11 cellular contexts compared by ENCODE assay signal in the genomic region with DNA sequence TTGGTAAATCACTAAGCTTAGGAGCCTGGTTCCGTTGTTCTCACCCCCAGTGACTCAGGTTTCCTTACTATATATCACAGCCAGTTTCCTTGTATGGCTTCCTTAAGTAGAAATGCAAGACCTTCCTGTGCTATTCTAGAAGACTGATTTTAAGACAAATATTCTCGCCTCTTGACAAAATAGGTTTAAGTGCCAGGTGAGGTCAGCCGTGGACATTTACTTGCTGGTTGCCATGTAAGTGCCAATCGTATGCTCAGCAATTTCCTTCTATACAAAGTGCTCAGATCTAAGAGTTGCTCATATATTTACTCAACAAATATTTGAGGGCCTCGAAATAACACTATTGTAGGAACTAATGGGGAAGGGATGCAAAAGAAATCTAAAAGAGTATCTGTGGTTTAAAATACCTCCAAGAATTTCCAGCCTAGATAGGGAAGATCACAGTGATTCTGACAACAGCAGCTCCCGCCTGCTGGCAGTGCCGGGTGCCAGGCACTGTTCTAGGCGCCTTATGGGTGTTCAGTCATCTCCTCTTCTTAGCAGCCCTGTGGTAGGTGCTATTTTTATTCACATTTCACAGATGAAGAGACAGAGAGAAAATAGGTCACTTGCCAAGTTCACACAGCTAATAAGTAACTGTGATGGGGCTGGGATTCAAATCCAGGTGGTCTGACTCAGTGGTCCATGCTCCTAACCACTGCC.
DNase-seq lines count a peak whose midpoint lies in the region; ATAC-seq, FAIRE-seq and TF ChIP-seq lines count a peak whose summit lies in the region.
"Had no signal": no experiment of that assay in that cellular context is flagged by ENCODE, and none has a peak within 500 bp of the region (broad histone marks: within the 10 kb centered on the region; RNA-seq: fewer than 3 reads in every experiment).

No MANE protein-coding gene starts in this region.

- H3K4me3 ChIP-seq in GM12878 (no peak overlapping the region), mucosa of descending colon (no peak overlapping the region), right cardiac atrium (ENCODE audit: low read length) (no peak overlapping the region)

- no peaks in the 10 kb centered on the region for H3K9me3 ChIP-seq in GM12878 (replicated peaks; ENCODE audit: control insufficient read depth, insufficient read depth, low read length)
- no peaks in the 10 kb centered on the region for H3K9me3 ChIP-seq in mucosa of descending colon
- H3K9me3 ChIP-seq in right cardiac atrium (ENCODE audit: control insufficient read depth, low read length), result no peaks in the 10 kb centered on the region

- peak; percentile 43 for ATAC-seq in HG03342 (IDR thresholded peaks at IDR 0.05; ENCODE audit: unreplicated experiment)
- peak; percentile 61 for ATAC-seq in GM12878
- peak; percentile 82 for ATAC-seq in mucosa of descending colon
- no peak for ATAC-seq in HG03196 (IDR thresholded peaks at IDR 0.05; ENCODE audit: unreplicated experiment)
- no peak for ATAC-seq in right cardiac atrium
- ATAC-seq: CD8-positive, alpha-beta T cell had no signal

- TF ChIP-seq POLR2A in GM12878 (IDR thresholded peaks at IDR 0.05; ENCODE audit: low read depth, low read length), result no peak

- H3K27ac ChIP-seq in GM12878 (ENCODE audit: control insufficient read depth, insufficient read depth), result peak overlapping the region; percentile 53
- H3K27ac ChIP-seq in right cardiac atrium (ENCODE audit: low read length), result no peak overlapping the region

- no peak overlapping the region for H2AFZ ChIP-seq in GM12878 (ENCODE audit: control insufficient read depth, low read depth, low read length)

- H3K36me3 ChIP-seq in GM12878 (ENCODE audit: control insufficient read depth in 2 of 2, insufficient read depth in 2 of 2, low read length in 1 of 2) (no peaks in the 10 kb centered on the region), mucosa of descending colon (ENCODE audit: low read depth) (no peaks in the 10 kb centered on the region)

- intact Hi-C loops in GM12878 (cut with micrococcal nuclease; ENCODE audit: unreplicated experiment), result no loop called here
- intact Hi-C loops in mucosa of descending colon (cut with DNase I, micrococcal nuclease), result no loop called here
- intact Hi-C loops in right cardiac atrium (cut with DNase I), result no loop called here

- no peak for TF ChIP-seq CTCF in GM12878 (IDR thresholded peaks at IDR 0.05 in 2 of 3, conservative IDR thresholded peaks at IDR 0.05 in 1 of 3; ENCODE audit: control insufficient read depth in 2 of 3, extremely low read depth in 1 of 3, insufficient read depth in 1 of 3, low read depth in 3 of 3, low read length in 3 of 3)
- no peak for TF ChIP-seq CTCF in mucosa of descending colon (IDR thresholded peaks at IDR 0.05)

- H4K20me1 ChIP-seq in GM12878 (ENCODE audit: control insufficient read depth, insufficient read depth), result no peaks in the 10 kb centered on the region

- no peak for TF ChIP-seq RAD21 in GM12878 (IDR thresholded peaks at IDR 0.05; ENCODE audit: insufficient read depth, low read depth, low read length)

- DNase-seq in DMS53 treated with DMSO at 0.1 percent for 48 hours (lab: John Stamatoyannopoulos, UW; ENCODE audit: unreplicated experiment), result peak; percentile 6
- peak; percentile 27 for DNase-seq in GM12878 (ENCODE audit: low read depth, low spot score)
- no peak for DNase-seq in mucosa of descending colon
- no peak for DNase-seq in middle frontal gyrus (ENCODE audit: extremely low spot score, low spot score)
- no peak for DNase-seq in retina
- no peak for DNase-seq in right cardiac atrium
- DNase-seq: CD8-positive, alpha-beta T cell; T-helper 9 cell had no signal

- no peaks in the 10 kb centered on the region for H3K27me3 ChIP-seq in GM12878 (replicated peaks in 1 of 2; ENCODE audit: control insufficient read depth in 2 of 2, insufficient read depth in 2 of 2, low read length in 1 of 2)
- H3K27me3 ChIP-seq in right cardiac atrium (ENCODE audit: control insufficient read depth, insufficient read depth), result no peaks in the 10 kb centered on the region

- 78% methylated on average over 8 of the region's 8 CpGs for WGBS in GM12878 (ENCODE audit: insufficient coverage, insufficient replicate concordance, low lambda C conversion rate, missing lambda C conversion rate)
- WGBS in right cardiac atrium, result 63% methylated on average over 8 of the region's 8 CpGs

- in situ Hi-C loops in GM12878 (cut with MboI), result loop anchor here (5.0 kb wide), 1 partner anchor 92 kb away; no protein-coding TSS in a partner anchor

- H3K9ac ChIP-seq in GM12878 (ENCODE audit: control insufficient read depth, insufficient read depth, low read length), result no peak overlapping the region; the same call in 1 of the 2 replicates

- POLR2A ChIA-PET in GM12878 (lab: Charles Lee), result no interaction called here

- SMC1A ChIA-PET in GM12878 (lab: Charles Lee; ENCODE audit: uncharacterized antibody, unreplicated experiment), result interaction anchor here (0.8 to 6.9 kb wide), 13 partner anchors 11 to 197 kb away, joined by 3 to 43 read pairs (median 5); a partner anchor contains a TSS

- peak overlapping the region; percentile 11 for H3K4me2 ChIP-seq in GM12878 (ENCODE audit: control insufficient read depth, insufficient read depth)

- BruUV-seq in GM12878 (replicated peaks; lab: Mats Ljungman, UMichigan), result no TSS peak

- no peak for FAIRE-seq in GM12878 (lab: Jason Lieb, UNC)
- FAIRE-seq: HTR-8/SVneo had no signal

- TF ChIP-seq EP300 in GM12878 (IDR thresholded peaks at IDR 0.05; ENCODE audit: borderline replicate concordance in 1 of 2, control insufficient read depth in 1 of 2, low read depth in 2 of 2, low read length in 2 of 2), result no peak

- RAD21 ChIA-PET in GM12878 (lab: Charles Lee; ENCODE audit: unreplicated experiment), result interaction anchor here (0.7 to 2.0 kb wide), 4 partner anchors 23 to 196 kb away, joined by 3 to 5 read pairs (median 3); no protein-coding TSS in a partner anchor

- H3K79me2 ChIP-seq in GM12878 (ENCODE audit: control insufficient read depth, insufficient read depth, low read length), result no peaks in the 10 kb centered on the region

- CTCF ChIA-PET in GM12878 (lab: Yijun Ruan, JAX), result interaction anchor here (0.5 to 7.5 kb wide), 13 partner anchors 10 to 197 kb away, joined by 3 to 82 read pairs (median 5); a partner anchor contains a TSS

- peaks cover 32% of the 10 kb centered on the region for H3K4me1 ChIP-seq in GM12878 (ENCODE audit: control insufficient read depth, insufficient read depth, low read length)
- H3K4me1 ChIP-seq in mucosa of descending colon (ENCODE audit: low read depth), result peaks cover 3% of the 10 kb centered on the region
- no peaks in the 10 kb centered on the region for H3K4me1 ChIP-seq in right cardiac atrium (ENCODE audit: control insufficient read depth, insufficient read depth, low read length)

TF ChIP-seq in GM12878, 131 proteins besides CTCF, POLR2A, EP300 and RAD21 (continues in another document):
- TF ChIP-seq, protein P1, sequence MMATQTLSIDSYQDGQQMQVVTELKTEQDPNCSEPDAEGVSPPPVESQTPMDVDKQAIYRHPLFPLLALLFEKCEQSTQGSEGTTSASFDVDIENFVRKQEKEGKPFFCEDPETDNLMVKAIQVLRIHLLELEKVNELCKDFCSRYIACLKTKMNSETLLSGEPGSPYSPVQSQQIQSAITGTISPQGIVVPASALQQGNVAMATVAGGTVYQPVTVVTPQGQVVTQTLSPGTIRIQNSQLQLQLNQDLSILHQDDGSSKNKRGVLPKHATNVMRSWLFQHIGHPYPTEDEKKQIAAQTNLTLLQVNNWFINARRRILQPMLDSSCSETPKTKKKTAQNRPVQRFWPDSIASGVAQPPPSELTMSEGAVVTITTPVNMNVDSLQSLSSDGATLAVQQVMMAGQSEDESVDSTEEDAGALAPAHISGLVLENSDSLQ (IDR thresholded peaks at IDR 0.05), result no peak
- no peak for TF ChIP-seq BRCA1 (IDR thresholded peaks at IDR 0.05; ENCODE audit: low read depth, low read length)
- no peak for TF ChIP-seq ZZZ3 (IDR thresholded peaks at IDR 0.05; ENCODE audit: control insufficient read depth, insufficient read length, low read depth)
- TF ChIP-seq ZNF274 (IDR thresholded peaks at IDR 0.05; ENCODE audit: insufficient read depth, insufficient read length), result no peak
- TF ChIP-seq, protein P2, sequence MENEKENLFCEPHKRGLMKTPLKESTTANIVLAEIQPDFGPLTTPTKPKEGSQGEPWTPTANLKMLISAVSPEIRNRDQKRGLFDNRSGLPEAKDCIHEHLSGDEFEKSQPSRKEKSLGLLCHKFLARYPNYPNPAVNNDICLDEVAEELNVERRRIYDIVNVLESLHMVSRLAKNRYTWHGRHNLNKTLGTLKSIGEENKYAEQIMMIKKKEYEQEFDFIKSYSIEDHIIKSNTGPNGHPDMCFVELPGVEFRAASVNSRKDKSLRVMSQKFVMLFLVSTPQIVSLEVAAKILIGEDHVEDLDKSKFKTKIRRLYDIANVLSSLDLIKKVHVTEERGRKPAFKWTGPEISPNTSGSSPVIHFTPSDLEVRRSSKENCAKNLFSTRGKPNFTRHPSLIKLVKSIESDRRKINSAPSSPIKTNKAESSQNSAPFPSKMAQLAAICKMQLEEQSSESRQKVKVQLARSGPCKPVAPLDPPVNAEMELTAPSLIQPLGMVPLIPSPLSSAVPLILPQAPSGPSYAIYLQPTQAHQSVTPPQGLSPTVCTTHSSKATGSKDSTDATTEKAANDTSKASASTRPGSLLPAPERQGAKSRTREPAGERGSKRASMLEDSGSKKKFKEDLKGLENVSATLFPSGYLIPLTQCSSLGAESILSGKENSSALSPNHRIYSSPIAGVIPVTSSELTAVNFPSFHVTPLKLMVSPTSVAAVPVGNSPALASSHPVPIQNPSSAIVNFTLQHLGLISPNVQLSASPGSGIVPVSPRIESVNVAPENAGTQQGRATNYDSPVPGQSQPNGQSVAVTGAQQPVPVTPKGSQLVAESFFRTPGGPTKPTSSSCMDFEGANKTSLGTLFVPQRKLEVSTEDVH (IDR thresholded peaks at IDR 0.05; ENCODE audit: low read depth, partially characterized antibody), result no peak
- TF ChIP-seq, protein P3, sequence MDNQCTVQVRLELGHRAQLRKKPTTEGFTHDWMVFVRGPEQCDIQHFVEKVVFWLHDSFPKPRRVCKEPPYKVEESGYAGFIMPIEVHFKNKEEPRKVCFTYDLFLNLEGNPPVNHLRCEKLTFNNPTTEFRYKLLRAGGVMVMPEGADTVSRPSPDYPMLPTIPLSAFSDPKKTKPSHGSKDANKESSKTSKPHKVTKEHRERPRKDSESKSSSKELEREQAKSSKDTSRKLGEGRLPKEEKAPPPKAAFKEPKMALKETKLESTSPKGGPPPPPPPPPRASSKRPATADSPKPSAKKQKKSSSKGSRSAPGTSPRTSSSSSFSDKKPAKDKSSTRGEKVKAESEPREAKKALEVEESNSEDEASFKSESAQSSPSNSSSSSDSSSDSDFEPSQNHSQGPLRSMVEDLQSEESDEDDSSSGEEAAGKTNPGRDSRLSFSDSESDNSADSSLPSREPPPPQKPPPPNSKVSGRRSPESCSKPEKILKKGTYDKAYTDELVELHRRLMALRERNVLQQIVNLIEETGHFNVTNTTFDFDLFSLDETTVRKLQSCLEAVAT (IDR thresholded peaks at IDR 0.05), result no peak
- TF ChIP-seq NR2C1 (IDR thresholded peaks at IDR 0.05), result no peak
- no peak for TF ChIP-seq HCFC1 (IDR thresholded peaks at IDR 0.05; ENCODE audit: low read length)
- no peak for TF ChIP-seq FOXM1 (IDR thresholded peaks at IDR 0.05; ENCODE audit: low read depth, low read length)
- no peak for TF ChIP-seq JUND (IDR thresholded peaks at IDR 0.05; ENCODE audit: low read depth, low read length)

Comparison
In these comparisons a context has a peak if more than half of its experiments do, and no peak if none do; other contexts are left out.
1. DNase-seq: peak in DMS53 treated with DMSO at 0.1 percent for 48 hours (single experiment) and GM12878 (single experiment); none in mucosa of descending colon (0 of 3), middle frontal gyrus (single experiment), retina (single experiment) and right cardiac atrium (0 of 3).
2. ATAC-seq: peak in HG03342 (single experiment), GM12878 (single experiment) and mucosa of descending colon (single experiment); none in HG03196 (single experiment) and right cardiac atrium (0 of 2).